11 cellular contexts compared by ENCODE assay signal in the genomic region with DNA sequence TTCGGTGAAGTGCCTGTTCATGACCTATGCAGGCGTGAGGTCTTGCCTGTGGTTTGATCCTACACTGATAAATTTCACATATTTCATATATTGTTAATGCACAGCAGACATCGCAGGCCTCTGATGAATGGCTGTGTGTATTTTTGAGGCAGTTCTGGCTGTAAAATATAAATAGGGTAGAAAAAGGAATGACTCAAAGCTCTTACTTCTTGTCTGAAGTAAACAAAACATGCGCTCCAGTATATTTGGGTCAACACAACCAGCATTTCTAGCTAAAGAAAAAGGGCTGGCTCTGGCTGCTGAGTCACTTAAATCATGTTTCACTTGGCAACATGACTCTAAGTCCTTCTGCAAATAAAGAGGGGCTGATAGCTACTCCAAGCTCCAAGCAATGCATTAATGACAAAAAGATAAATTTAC. TPM values are rescaled to one million over a fixed set of nuclear protein-coding genes. Genes with fewer than 3 reads are reported as not detected.
DNase-seq lines count a peak whose midpoint lies in the region; ATAC-seq, FAIRE-seq and TF ChIP-seq lines count a peak whose summit lies in the region.
"Had no signal": no experiment of that assay in that cellular context is flagged by ENCODE, and none has a peak within 500 bp of the region (broad histone marks: within the 10 kb centered on the region; RNA-seq: fewer than 3 reads in every experiment).

No MANE protein-coding gene starts in this region.

- no peak overlapping the region for H3K9ac ChIP-seq in trophoblast cell (ENCODE audit: low read length)

- H4K12ac ChIP-seq in trophoblast cell (ENCODE audit: low read depth, low read length) = no peak overlapping the region

- peak overlapping the region; percentile 53 for H3K27ac Mint-ChIP-seq in mesothelial cell of epicardium

- no peaks in the 10 kb centered on the region for H3K9me3 ChIP-seq in trophoblast cell (ENCODE audit: insufficient read depth, low read depth, low read length)
- H3K9me3 ChIP-seq: ascending aorta had no signal

- H3K4me3 Mint-ChIP-seq in mesothelial cell of epicardium = no peak overlapping the region

- H3K18ac ChIP-seq in trophoblast cell (ENCODE audit: low read length) = no peak overlapping the region

- H3K4me3 ChIP-seq in bronchial epithelial cell (ENCODE audit: low read depth, low read length) (no peak overlapping the region), trophoblast cell (ENCODE audit: low read depth, low read length) (no peak overlapping the region)
- H3K4me3 ChIP-seq: ascending aorta had no signal

- H3K27me3 ChIP-seq in bronchial epithelial cell (ENCODE audit: control insufficient read depth, insufficient read depth, low read length) = no peaks in the 10 kb centered on the region
- H3K27me3 ChIP-seq in trophoblast cell (ENCODE audit: insufficient read depth, low read length) = no peaks in the 10 kb centered on the region
- H3K27me3 ChIP-seq: ascending aorta had no signal

- TF ChIP-seq CTCF in bronchial epithelial cell (IDR thresholded peaks at IDR 0.05; ENCODE audit: insufficient read depth, low read length, severe bottlenecking) (no peak), mesothelial cell of epicardium (IDR thresholded peaks at IDR 0.05; ENCODE audit: unreplicated experiment) (no peak)

- H2BK12ac ChIP-seq in trophoblast cell (ENCODE audit: low read length) = no peak overlapping the region

- no peaks in the 10 kb centered on the region for H3K36me3 Mint-ChIP-seq in mesothelial cell of epicardium

- H2BK120ac ChIP-seq in trophoblast cell (ENCODE audit: insufficient read depth, low read length, poor library complexity) = no peak overlapping the region

- FAIRE-seq in bronchial epithelial cell (lab: Jason Lieb, UNC) = no peak
- FAIRE-seq: H1 had no signal

- no peak overlapping the region for H3K4me2 ChIP-seq in trophoblast cell (ENCODE audit: low read length)

- no peak overlapping the region for H2AFZ ChIP-seq in trophoblast cell (ENCODE audit: insufficient read depth, low read length, poor library complexity)

- H3K23ac ChIP-seq in trophoblast cell (ENCODE audit: low read length) = no peak overlapping the region

- no peaks in the 10 kb centered on the region for H3K27me3 Mint-ChIP-seq in mesothelial cell of epicardium (ENCODE audit: low read depth)

- ATAC-seq in GM21786 (IDR thresholded peaks at IDR 0.05; ENCODE audit: unreplicated experiment) = no peak
- ATAC-seq in GM21390 (IDR thresholded peaks at IDR 0.05; ENCODE audit: unreplicated experiment) = no peak

- no CpG with 5 or more reads among the region's 4 CpGs for WGBS in trophoblast cell (ENCODE audit: extremely low coverage, insufficient coverage, insufficient read length)

- H2AK5ac ChIP-seq in trophoblast cell (ENCODE audit: low read length) = no peak overlapping the region

- no peaks in the 10 kb centered on the region for H3K4me1 ChIP-seq in trophoblast cell (ENCODE audit: control insufficient read depth in 1 of 2, insufficient read depth in 2 of 2, low read length in 2 of 2)

- H3K9me3 Mint-ChIP-seq in mesothelial cell of epicardium = peaks cover 5% of the 10 kb centered on the region

- H3K36me3 ChIP-seq in bronchial epithelial cell (ENCODE audit: control insufficient read depth, insufficient read depth, low read length) (no peaks in the 10 kb centered on the region), trophoblast cell (ENCODE audit: control insufficient read depth in 1 of 2, insufficient read depth in 2 of 2, low read length in 2 of 2) (no peaks in the 10 kb centered on the region)
- H3K36me3 ChIP-seq: ascending aorta had no signal

- DNase-seq in AG08396 (ENCODE audit: low spot score) = peak; percentile 57
- peak; percentile 25 for DNase-seq in HuH-7 (ENCODE audit: low spot score)
- DNase-seq in bronchial epithelial cell (ENCODE audit: low read depth) = peak; percentile 93
- DNase-seq in mesothelial cell of epicardium (ENCODE audit: low spot score in 2 of 2, unreplicated experiment in 2 of 2) = no peak
- no peak for DNase-seq in SK-N-DZ (ENCODE audit: low spot score)
- DNase-seq in trophoblast cell = no peak
- DNase-seq: stimulated activated naive CD4-positive, alpha-beta T cell treated with Interleukin-2 at 50 U/mL for 16 hours had no signal

- no peaks in the 10 kb centered on the region for H3K79me2 ChIP-seq in trophoblast cell (ENCODE audit: control insufficient read depth, insufficient read depth, low read length, poor library complexity)

- no peak overlapping the region for H3K27ac ChIP-seq in trophoblast cell (ENCODE audit: low read depth, low read length)
- H3K27ac ChIP-seq: ascending aorta had no signal

- H3K79me1 ChIP-seq in trophoblast cell (ENCODE audit: low read length) = no peaks in the 10 kb centered on the region

- H4K8ac ChIP-seq in trophoblast cell (ENCODE audit: low read depth, low read length) = no peak overlapping the region

- no peak overlapping the region for H3K4ac ChIP-seq in trophoblast cell (ENCODE audit: low read depth, low read length)

- no peak overlapping the region for H4K91ac ChIP-seq in trophoblast cell (ENCODE audit: low read depth, low read length)

- H3K4me1 Mint-ChIP-seq in mesothelial cell of epicardium = peaks cover 33% of the 10 kb centered on the region

- no peak overlapping the region for H2BK5ac ChIP-seq in trophoblast cell (ENCODE audit: low read depth, low read length, poor library complexity)

- no peak overlapping the region for H3K14ac ChIP-seq in trophoblast cell (ENCODE audit: low read length)

RNA-seq across cellular contexts. Expression of a gene that starts 54.1 kb away (rescaled TPM):
- total RNA-seq in bronchial epithelial cell = 5.8 and 8.8 TPM in 2 replicates
- 10.1 to 11.7 TPM (median 11.5 TPM) in 3 replicates for total RNA-seq in mesothelial cell of epicardium
- polyA plus RNA-seq in SK-N-DZ (2014; cell fraction: cytosol; rRNA removed) = 0.02 and 0.05 TPM in 2 replicates
- polyA plus RNA-seq in SK-N-DZ (2014; cell fraction: nucleus; rRNA removed) = not detected in 2 replicates
- polyA plus RNA-seq in trophoblast cell (2013) = 12.1 and 15.6 TPM in 2 replicates

Comparison
In these comparisons a context has a peak if more than half of its experiments do, and no peak if none do; other contexts are left out.
1. DNase-seq: peak in AG08396 (single experiment), HuH-7 (single experiment) and bronchial epithelial cell (single experiment); none in mesothelial cell of epicardium (0 of 2), SK-N-DZ (single experiment) and trophoblast cell (0 of 2).